Comparison of ENCODE assay signal across 19 cellular contexts in the genomic region with DNA sequence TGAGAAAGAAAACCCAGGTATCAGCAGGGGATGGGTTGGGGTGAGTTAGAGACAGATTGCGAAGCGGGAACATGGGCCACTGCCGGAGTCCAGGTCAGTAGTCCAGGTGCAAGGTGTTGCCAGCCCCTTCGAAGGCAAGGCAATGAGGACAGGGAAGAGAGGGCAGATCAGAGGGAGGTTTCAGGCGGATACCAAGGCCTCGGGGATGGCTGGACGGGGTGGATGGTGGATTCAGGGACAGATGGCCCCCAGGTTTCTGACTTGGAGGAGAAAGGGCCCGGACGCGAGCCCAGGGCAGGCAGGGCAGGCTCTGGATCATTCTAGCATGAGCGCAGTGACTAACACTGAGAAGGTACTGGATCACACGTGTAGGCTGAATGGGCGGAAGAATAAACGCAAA. TPM values are rescaled to one million over a fixed set of nuclear protein-coding genes. Genes with fewer than 3 reads are reported as not detected.
DNase-seq lines count a peak whose midpoint lies in the region; ATAC-seq and TF ChIP-seq lines count a peak whose summit lies in the region.
"Had no signal": no experiment of that assay in that cellular context is flagged by ENCODE, and none has a peak within 500 bp of the region (broad histone marks: within the 10 kb centered on the region; RNA-seq: fewer than 3 reads in every experiment).

No MANE protein-coding gene starts in this region.

- H3K4me2 ChIP-seq in BLaER1, result peak overlapping the region; percentile 80
- H3K4me2 ChIP-seq: A549 had no signal

- ATAC-seq in Right ventricle myocardium inferior, result no peak
- ATAC-seq in heart left ventricle, result no peak
- no peak for ATAC-seq in activated T-helper 17 cell treated with anti-CD3 and anti-CD28 coated beads, Interleukin-2, amount 50 U/mL, for 72 hours (replicated peaks)
- no peak for ATAC-seq in HG03280 (IDR thresholded peaks at IDR 0.05; ENCODE audit: unreplicated experiment)
- ATAC-seq: A549; CD8-positive, alpha-beta T cell had no signal

- no peak for TF ChIP-seq CTCF in heart left ventricle (IDR thresholded peaks at IDR 0.05)
- TF ChIP-seq CTCF in esophagus muscularis mucosa (IDR thresholded peaks at IDR 0.05), result no peak

- H3K4me1 ChIP-seq in heart left ventricle, result peaks cover 0 to 16% (median 5%) of the 10 kb centered on the region in 12 donors
- H3K4me1 ChIP-seq in BLaER1, result peaks cover 68% of the 10 kb centered on the region
- peaks cover 0 to 9% (median 4%) of the 10 kb centered on the region in 4 donors for H3K4me1 ChIP-seq in esophagus muscularis mucosa
- H3K4me1 ChIP-seq: A549, BE2C, Caco-2, HAP-1 had no signal

- H3K4me1 Mint-ChIP-seq in activated T-helper 17 cell treated with anti-CD3 and anti-CD28 coated beads, Interleukin-2, amount 50 U/mL, for 72 hours, result no peaks in the 10 kb centered on the region
- H3K4me1 Mint-ChIP-seq: CD4-positive, CD25-positive, alpha-beta regulatory T cell had no signal

- H4K20me1 ChIP-seq in BLaER1, result no peaks in the 10 kb centered on the region

- TF ChIP-seq POLR2A in heart left ventricle (IDR thresholded peaks at IDR 0.05) (no peak), esophagus muscularis mucosa (IDR thresholded peaks at IDR 0.05; ENCODE audit: low read depth) (no peak)

- H3K36me3 ChIP-seq in heart left ventricle (no peaks in the 10 kb centered on the region), BLaER1 (no peaks in the 10 kb centered on the region), esophagus muscularis mucosa (no peaks in the 10 kb centered on the region)
- H3K36me3 ChIP-seq: BE2C, HAP-1 had no signal

- H3K4me3 Mint-ChIP-seq in activated T-helper 17 cell treated with anti-CD3 and anti-CD28 coated beads, Interleukin-2, amount 50 U/mL, for 72 hours, result no peak overlapping the region
- H3K4me3 Mint-ChIP-seq: CD4-positive, CD25-positive, alpha-beta regulatory T cell; CD8-positive, alpha-beta T cell; HFFc6 had no signal

- H3K4me3 ChIP-seq in heart left ventricle (no peak overlapping the region), BLaER1 (no peak overlapping the region), esophagus muscularis mucosa (no peak overlapping the region)
- H3K4me3 ChIP-seq: A549, HAP-1 had no signal

- intact Hi-C loops in Right ventricle myocardium inferior (cut with DNase I) (no loop called here), heart left ventricle (cut with DNase I) (no loop called here), esophagus muscularis mucosa (cut with DNase I) (no loop called here)

- 91 to 95% (median 93%) methylated on average over 14 of the region's 14 CpGs for WGBS in heart left ventricle, 4 donors
- WGBS in esophagus muscularis mucosa, result 82% methylated on average over 14 of the region's 14 CpGs

- H3K27ac Mint-ChIP-seq in activated T-helper 17 cell treated with anti-CD3 and anti-CD28 coated beads, Interleukin-2, amount 50 U/mL, for 72 hours, result peak overlapping the region; percentile 46
- H3K27ac Mint-ChIP-seq: CD4-positive, CD25-positive, alpha-beta regulatory T cell; CD8-positive, alpha-beta T cell; HFFc6 had no signal

- H3K27me3 ChIP-seq in heart left ventricle (no peaks in the 10 kb centered on the region), BLaER1 (no peaks in the 10 kb centered on the region), esophagus muscularis mucosa (no peaks in the 10 kb centered on the region)
- H3K27me3 ChIP-seq: BE2C had no signal

- H3K9ac ChIP-seq in BLaER1, result no peak overlapping the region

- H3K36me3 Mint-ChIP-seq in activated T-helper 17 cell treated with anti-CD3 and anti-CD28 coated beads, Interleukin-2, amount 50 U/mL, for 72 hours (ENCODE audit: low read depth), result no peaks in the 10 kb centered on the region
- H3K36me3 Mint-ChIP-seq: CD4-positive, CD25-positive, alpha-beta regulatory T cell; CD8-positive, alpha-beta T cell had no signal

- peak overlapping the region in 6 of 12 donors; percentile 50 to 92 (median 72) for H3K27ac ChIP-seq in heart left ventricle
- peak overlapping the region; percentile 57 for H3K27ac ChIP-seq in BLaER1
- H3K27ac ChIP-seq in esophagus muscularis mucosa (replicated peaks in 1 of 4), result no peak overlapping the region
- H3K27ac ChIP-seq: A549, C4-2B had no signal

- H3K27me3 Mint-ChIP-seq in activated T-helper 17 cell treated with anti-CD3 and anti-CD28 coated beads, Interleukin-2, amount 50 U/mL, for 72 hours, result peaks cover 9% of the 10 kb centered on the region

- no peak for TF ChIP-seq EP300 in esophagus muscularis mucosa (IDR thresholded peaks at IDR 0.05)

- no peaks in the 10 kb centered on the region for H3K9me3 Mint-ChIP-seq in activated T-helper 17 cell treated with anti-CD3 and anti-CD28 coated beads, Interleukin-2, amount 50 U/mL, for 72 hours
- H3K9me3 Mint-ChIP-seq: CD4-positive, CD25-positive, alpha-beta regulatory T cell; CD8-positive, alpha-beta T cell; HFFc6 had no signal

- DNase-seq in Right ventricle myocardium inferior (ENCODE audit: missing footprints) (peak; percentile 26), heart left ventricle (no peak), esophagus muscularis mucosa (ENCODE audit: extremely low spot score) (no peak)
- DNase-seq: 8988T; ACHN; AML-193; BE2C; Caco-2; CD4-positive, CD25-positive, alpha-beta regulatory T cell; CD8-positive, alpha-beta T cell; DND-41; GOT3; HFFc6 had no signal

- no peaks in the 10 kb centered on the region for H3K9me3 ChIP-seq in heart left ventricle
- H3K9me3 ChIP-seq in BLaER1, result no peaks in the 10 kb centered on the region
- H3K9me3 ChIP-seq in esophagus muscularis mucosa, result no peaks in the 10 kb centered on the region
- H3K9me3 ChIP-seq: A549, BE2C, Caco-2, HAP-1 had no signal

RNA-seq across cellular contexts. Expression of gene IGSF9B, which starts 25.4 kb away (rescaled TPM):
- total RNA-seq in Right ventricle myocardium inferior, result 41.7 TPM
- total RNA-seq in heart left ventricle, result 10 to 100 TPM; 14.6 to 78.5 (median 43.7) TPM
- 10 to 100 TPM; 30.3 to 38.3 TPM for polyA plus RNA-seq in heart left ventricle
- total RNA-seq in activated T-helper 17 cell treated with anti-CD3 and anti-CD28 coated beads, Interleukin-2, amount 50 U/mL, for 72 hours, result 100 to 1,000 TPM in 1 of 2 donors, 10 to 100 TPM in 1; 25.4 to 279 TPM
- 100 to 1,000 TPM in 1 of 4 donors, 10 to 100 TPM in 3; 21.7 to 130 (median 58.6) TPM for total RNA-seq in esophagus muscularis mucosa
- total RNA-seq: HFFc6 had no signal
